ENCODE assay signal across 8 cellular contexts in genomic region chr16:24013733-24014645, GRCh38.
DNase-seq lines count a peak whose midpoint lies in the region; ATAC-seq and TF ChIP-seq lines count a peak whose summit lies in the region.

No MANE protein-coding gene starts in this region.

- H3K9me3 ChIP-seq in OCI-LY1 (ENCODE audit: low read length) (no peaks in the 10 kb centered on the region), MG63 (no peaks in the 10 kb centered on the region)

- intact Hi-C loops in activated T-helper 1 cell treated with anti-CD3 and anti-CD28 coated beads, Interleukin-12 subunit alpha, Interleukin-12 subunit beta, Interleukin-2, Interleukin-4 antibody, amounts not matched to agents 30 ng/mL and 10 ng/mL and 1 ng/mL, durations not matched to agents 14 hours and 24 hours and 36 hours (cut with micrococcal nuclease) = loop anchor here (1.0 to 10.0 kb wide), 2 partner anchors 213 to 339 kb away; partner anchors contain the start of gene PLK1

- no peaks in the 10 kb centered on the region for H3K9me3 Mint-ChIP-seq in activated T-helper 1 cell treated with anti-CD3 and anti-CD28 coated beads, Interleukin-12 subunit alpha, Interleukin-12 subunit beta, Interleukin-2, Interleukin-4 antibody, amounts not matched to agents 30 ng/mL and 10 ng/mL and 1 ng/mL, durations not matched to agents 14 hours and 24 hours and 36 hours

- no peaks in the 10 kb centered on the region for H3F3A ChIP-seq in OCI-LY1 (ENCODE audit: insufficient read depth, low read length)

- no peaks in the 10 kb centered on the region for H3K27me3 Mint-ChIP-seq in activated T-helper 1 cell treated with anti-CD3 and anti-CD28 coated beads, Interleukin-12 subunit alpha, Interleukin-12 subunit beta, Interleukin-2, Interleukin-4 antibody, amounts not matched to agents 30 ng/mL and 10 ng/mL and 1 ng/mL, durations not matched to agents 14 hours and 24 hours and 36 hours (ENCODE audit: insufficient read depth)

- no peak overlapping the region; the same call in 1 of the 2 replicates for H3K9ac ChIP-seq in OCI-LY1 (ENCODE audit: low read length)

- no peaks in the 10 kb centered on the region for H3K79me2 ChIP-seq in OCI-LY1 (ENCODE audit: insufficient read depth, low read length)

- H3K9me2 ChIP-seq in OCI-LY1 (ENCODE audit: low read depth, low read length) = no peaks in the 10 kb centered on the region

- H3K27ac Mint-ChIP-seq in activated T-helper 1 cell treated with anti-CD3 and anti-CD28 coated beads, Interleukin-12 subunit alpha, Interleukin-12 subunit beta, Interleukin-2, Interleukin-4 antibody, amounts not matched to agents 30 ng/mL and 10 ng/mL and 1 ng/mL, durations not matched to agents 14 hours and 24 hours and 36 hours = peak overlapping the region; percentile 64

- peak overlapping the region; percentile 36 for H3K4me3 ChIP-seq in OCI-LY1 (ENCODE audit: low read depth, low read length, poor library complexity, severe bottlenecking)
- no peak overlapping the region for H3K4me3 ChIP-seq in MG63

- peaks cover 43% of the 10 kb centered on the region for H3K4me1 Mint-ChIP-seq in activated T-helper 1 cell treated with anti-CD3 and anti-CD28 coated beads, Interleukin-12 subunit alpha, Interleukin-12 subunit beta, Interleukin-2, Interleukin-4 antibody, amounts not matched to agents 30 ng/mL and 10 ng/mL and 1 ng/mL, durations not matched to agents 14 hours and 24 hours and 36 hours (ENCODE audit: low read depth)

- DNase-seq in NCI-H2227 (lab: John Stamatoyannopoulos, UW; ENCODE audit: unreplicated experiment) = peak; percentile 32
- DNase-seq in NCI-H2227 treated with DMSO at 0.1 percent for 48 hours (lab: John Stamatoyannopoulos, UW) = no peak
- DNase-seq in activated T-helper 1 cell treated with anti-CD3 and anti-CD28 coated beads, Interleukin-12 subunit alpha, Interleukin-12 subunit beta, Interleukin-2, Interleukin-4 antibody, amounts not matched to agents 30 ng/mL and 10 ng/mL and 1 ng/mL, durations not matched to agents 14 hours and 24 hours and 36 hours (ENCODE audit: low spot score) = peak; percentile 51
- DNase-seq in stimulated activated CD4-positive, alpha-beta T cell treated with anti-CD3 and anti-CD28 coated beads, Interleukin-1b, Interleukin-23, amount 100 ng/mL, for 48 hours = peak; percentile 59
- DNase-seq in MG63 = no peak
- no peak for DNase-seq in SHP77 treated with DMSO at 0.1 percent for 48 hours (lab: John Stamatoyannopoulos, UW)

- peak overlapping the region; percentile 22 for H3K27ac ChIP-seq in OCI-LY1 (ENCODE audit: low read depth, low read length, poor library complexity, severe bottlenecking)

- H3K36me3 Mint-ChIP-seq in activated T-helper 1 cell treated with anti-CD3 and anti-CD28 coated beads, Interleukin-12 subunit alpha, Interleukin-12 subunit beta, Interleukin-2, Interleukin-4 antibody, amounts not matched to agents 30 ng/mL and 10 ng/mL and 1 ng/mL, durations not matched to agents 14 hours and 24 hours and 36 hours (ENCODE audit: low read depth) = peaks cover 2% of the 10 kb centered on the region

- ATAC-seq in HG02981 (IDR thresholded peaks at IDR 0.05; ENCODE audit: unreplicated experiment) = peak; percentile 92

- peaks cover 27% of the 10 kb centered on the region for H3K4me1 ChIP-seq in OCI-LY1 (ENCODE audit: insufficient read depth, low read length, severe bottlenecking)

- no peak overlapping the region for H2AFZ ChIP-seq in OCI-LY1 (ENCODE audit: low read length)

- H3K27me3 ChIP-seq in OCI-LY1 (ENCODE audit: insufficient read depth, low read length) (no peaks in the 10 kb centered on the region), MG63 (peaks cover 3% of the 10 kb centered on the region)

- peak overlapping the region; percentile 56 for H3K4me2 ChIP-seq in OCI-LY1 (ENCODE audit: low read length)

- H3K36me3 ChIP-seq in OCI-LY1 (ENCODE audit: insufficient read depth, low read length) = no peaks in the 10 kb centered on the region
- H3K36me3 ChIP-seq in MG63 = no peaks in the 10 kb centered on the region

- H4K20me1 ChIP-seq in OCI-LY1 (ENCODE audit: insufficient read depth, low read length) = no peaks in the 10 kb centered on the region

- no peak for TF ChIP-seq CTCF in OCI-LY1 (IDR thresholded peaks at IDR 0.05; ENCODE audit: low read length)

- no peak overlapping the region for H3K4me3 Mint-ChIP-seq in activated T-helper 1 cell treated with anti-CD3 and anti-CD28 coated beads, Interleukin-12 subunit alpha, Interleukin-12 subunit beta, Interleukin-2, Interleukin-4 antibody, amounts not matched to agents 30 ng/mL and 10 ng/mL and 1 ng/mL, durations not matched to agents 14 hours and 24 hours and 36 hours

Comparison
In these comparisons a context has a peak if more than half of its experiments do, and no peak if none do; other contexts are left out.
1. DNase-seq: peak in NCI-H2227 (single experiment), activated T-helper 1 cell treated with anti-CD3 and anti-CD28 coated beads, Interleukin-12 subunit alpha, Interleukin-12 subunit beta, Interleukin-2, Interleukin-4 antibody, amounts not matched to agents 30 ng/mL and 10 ng/mL and 1 ng/mL, durations not matched to agents 14 hours and 24 hours and 36 hours (single experiment) and stimulated activated CD4-positive, alpha-beta T cell treated with anti-CD3 and anti-CD28 coated beads, Interleukin-1b, Interleukin-23, amount 100 ng/mL, for 48 hours (single experiment); none in NCI-H2227 treated with DMSO at 0.1 percent for 48 hours (single experiment), MG63 (single experiment) and SHP77 treated with DMSO at 0.1 percent for 48 hours (single experiment).